Comparison of ENCODE assay signal across 24 cellular contexts in the genomic region with DNA sequence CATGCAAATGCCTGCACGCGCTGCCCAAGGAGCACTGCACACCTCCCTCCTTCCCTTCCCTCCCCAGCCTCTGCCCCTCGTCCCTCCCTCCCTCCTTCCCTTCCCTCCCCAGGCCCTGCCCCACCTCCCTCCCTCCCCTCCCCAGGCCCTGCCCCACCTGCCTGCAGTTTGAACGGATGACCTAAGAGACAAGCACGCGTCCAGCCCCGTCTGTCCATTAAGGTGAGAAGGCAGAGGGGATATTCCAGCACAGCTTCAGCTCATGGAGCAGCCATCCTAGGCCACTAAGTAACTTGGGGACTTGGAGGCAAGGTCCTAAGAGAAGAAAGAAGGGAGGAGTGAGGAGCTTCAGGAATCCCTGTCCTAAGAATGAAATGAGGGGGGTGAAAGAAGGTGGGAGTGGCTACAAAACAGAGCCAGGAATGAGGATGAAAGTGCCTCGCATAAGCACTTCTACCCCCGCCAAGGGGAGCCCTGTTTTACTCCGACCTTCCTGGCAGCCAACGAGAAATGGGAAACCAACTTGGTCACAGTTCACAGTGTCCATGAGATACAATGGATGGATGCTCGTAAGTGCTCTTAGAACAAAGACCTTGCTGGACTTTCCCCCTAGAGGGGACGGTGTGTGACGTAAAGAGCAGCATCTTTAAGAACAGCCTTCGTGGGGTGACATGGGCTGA. TPM values are rescaled to one million over a fixed set of nuclear protein-coding genes. Genes with fewer than 3 reads are reported as not detected.
DNase-seq lines count a peak whose midpoint lies in the region; ATAC-seq, FAIRE-seq and TF ChIP-seq lines count a peak whose summit lies in the region.
"Had no signal": no experiment of that assay in that cellular context is flagged by ENCODE, and none has a peak within 500 bp of the region (broad histone marks: within the 10 kb centered on the region; RNA-seq: fewer than 3 reads in every experiment).

No MANE protein-coding gene starts in this region.

- no peaks in the 10 kb centered on the region for H3K9me3 Mint-ChIP-seq in MCF 10A (ENCODE audit: unreplicated experiment)
- H3K9me3 Mint-ChIP-seq: CD4-positive, alpha-beta T cell had no signal

- DNase-seq in MCF 10A (ENCODE audit: unreplicated experiment) = no peak
- no peak for DNase-seq in mammary epithelial cell
- no peak for DNase-seq in H1 (ENCODE audit: low read depth in 1 of 2, low spot score in 2 of 2)
- no peak for DNase-seq in mesendoderm
- DNase-seq in left cardiac atrium = no peak
- no peak for DNase-seq in mesenchymal stem cell
- DNase-seq: ACHN; Caco-2; CD4-positive, alpha-beta T cell; DMS 273 treated with DMSO at 0.1 percent for 48 hours; DMS79 treated with DMSO at 0.1 percent for 48 hours; NCI-H1105 treated with DMSO at 0.1 percent for 48 hours; NCI-H2029 treated with DMSO at 0.1 percent for 48 hours; NCI-H226; NCI-H524 treated with DMSO at 0.1 percent for 48 hours had no signal

- H2AK5ac ChIP-seq in H1 (ENCODE audit: low read depth, low read length) = 0 out of 2 replicates have a peak overlapping the region, but pooled peaks have one; percentile 32
- no peak overlapping the region for H2AK5ac ChIP-seq in mesendoderm (ENCODE audit: low read length)
- H2AK5ac ChIP-seq in mesenchymal stem cell (ENCODE audit: low read length, severe bottlenecking) = no peak overlapping the region

- TF ChIP-seq EP300 in H1 (IDR thresholded peaks at IDR 0.05; ENCODE audit: borderline replicate concordance in 1 of 2, low read depth in 2 of 2, low read length in 2 of 2) = no peak

- TF ChIP-seq RAD21 in H1 (IDR thresholded peaks at IDR 0.05 in 1 of 2, conservative IDR thresholded peaks at IDR 0.05 in 1 of 2; ENCODE audit: low read depth in 2 of 2, low read length in 2 of 2) = no peak

- BruUV-seq in MCF 10A (replicated peaks; lab: Mats Ljungman, UMichigan) (no TSS peak), mammary epithelial cell (replicated peaks; lab: Mats Ljungman, UMichigan) (no TSS peak)

- H3K4me2 ChIP-seq in mammary epithelial cell (ENCODE audit: insufficient read depth, low read depth, low read length) (no peak overlapping the region), H1 (ENCODE audit: insufficient read depth in 1 of 2, low read depth in 2 of 2, low read length in 2 of 2) (peak overlapping the region; percentile 50 to 70), mesendoderm (ENCODE audit: low read length) (peak overlapping the region; percentile 10), mesenchymal stem cell (ENCODE audit: low read length, poor library complexity, severe bottlenecking) (no peak overlapping the region)
- H3K4me2 ChIP-seq: BLaER1, KMS-11 had no signal

- H3K4ac ChIP-seq in H1 (replicated peaks; ENCODE audit: insufficient read length, low read depth, low read length) = no peak overlapping the region
- no peak overlapping the region for H3K4ac ChIP-seq in mesendoderm (ENCODE audit: low read depth, low read length)
- no peak overlapping the region for H3K4ac ChIP-seq in mesenchymal stem cell (ENCODE audit: low read depth in 1 of 2, low read length in 2 of 2)

- H3K4me3 ChIP-seq in mammary epithelial cell (replicated peaks in 1 of 3; ENCODE audit: insufficient read depth in 1 of 3, low read depth in 2 of 3, low read length in 3 of 3) (no peak overlapping the region), H1 (ENCODE audit: extremely low read depth in 1 of 4, insufficient read depth in 2 of 4, low read depth in 3 of 4, low read length in 4 of 4) (peak overlapping the region in 3 of 4 experiments; percentile 7 to 33 (median 23); a peak in 4 of 8 replicates), mesendoderm (ENCODE audit: low read length) (no peak overlapping the region), mesenchymal stem cell (ENCODE audit: insufficient read depth in 1 of 2, low read depth in 1 of 2, low read length in 2 of 2) (no peak overlapping the region)
- H3K4me3 ChIP-seq: BLaER1, GM12878 had no signal

- peaks cover 5% of the 10 kb centered on the region for H3K23me2 ChIP-seq in H1 (ENCODE audit: low read depth, low read length)

- H2BK15ac ChIP-seq in H1 (ENCODE audit: low read length) = peak overlapping the region; percentile 92; the same call in 1 of the 2 replicates
- no peak overlapping the region for H2BK15ac ChIP-seq in mesendoderm (replicated peaks; ENCODE audit: low read depth)
- H2BK15ac ChIP-seq in mesenchymal stem cell (ENCODE audit: low read depth, poor library complexity, severe bottlenecking) = no peak overlapping the region

- POLR2A ChIA-PET in MCF 10A (lab: Yijun Ruan, JAX) = no interaction called here
- POLR2A ChIA-PET in H1 (lab: Charles Lee; ENCODE audit: partially characterized antibody) = interaction anchor here (1.3 kb wide), 1 partner anchor 12 kb away, joined by 5 read pairs; no protein-coding TSS in a partner anchor

- H2BK120ac ChIP-seq in H1 (replicated peaks; ENCODE audit: low read depth, low read length) = no peak overlapping the region
- no peak overlapping the region for H2BK120ac ChIP-seq in mesendoderm (ENCODE audit: low read depth, low read length)
- no peak overlapping the region for H2BK120ac ChIP-seq in mesenchymal stem cell (ENCODE audit: low read depth, low read length)

- no peak overlapping the region for H3K4me3 Mint-ChIP-seq in MCF 10A (ENCODE audit: unreplicated experiment)
- H3K4me3 Mint-ChIP-seq: CD4-positive, alpha-beta T cell had no signal

- peak; percentile 77 for FAIRE-seq in H1 (lab: Jason Lieb, UNC)
- FAIRE-seq: GM12878, HepG2 had no signal

- TF ChIP-seq POLR2A in H1 (IDR thresholded peaks at IDR 0.05; ENCODE audit: control extremely low read depth in 1 of 2, low read depth in 2 of 2, low read length in 2 of 2) = no peak

- H3K27me3 ChIP-seq in mammary epithelial cell (ENCODE audit: insufficient read depth, low read length) (no peaks in the 10 kb centered on the region), H1 (replicated peaks in 1 of 4; ENCODE audit: control insufficient read depth in 3 of 4, extremely low read depth in 1 of 4, insufficient read depth in 3 of 4, low read length in 3 of 4) (peaks cover 3 to 32% (median 25%) of the 10 kb centered on the region in 4 experiments), mesendoderm (ENCODE audit: insufficient read depth, low read length, poor library complexity) (peaks cover 7% of the 10 kb centered on the region), mesenchymal stem cell (ENCODE audit: control insufficient read depth in 1 of 2, insufficient read depth in 1 of 2, low read length in 2 of 2) (peaks cover 35 to 36% of the 10 kb centered on the region in 2 experiments)
- H3K27me3 ChIP-seq: BLaER1 had no signal

- H4K8ac ChIP-seq in H1 (ENCODE audit: extremely low read depth, insufficient read depth, low read length) (no peak overlapping the region), mesendoderm (ENCODE audit: low read depth, low read length) (no peak overlapping the region), mesenchymal stem cell (ENCODE audit: low read length) (no peak overlapping the region)

- H2BK12ac ChIP-seq in H1 (ENCODE audit: low read depth, low read length) (peak overlapping the region; percentile 82; the same call in 1 of the 2 replicates), mesenchymal stem cell (ENCODE audit: low read length in 2 of 2) (no peak overlapping the region)

- CTCF ChIA-PET in MCF 10A (lab: Yijun Ruan, JAX) = no interaction called here
- CTCF ChIA-PET in mammary epithelial cell (lab: Charles Lee; ENCODE audit: low non-redundant PET) = no interaction called here
- CTCF ChIA-PET in H1 (lab: Charles Lee; ENCODE audit: partially characterized antibody) = interaction anchor here (0.5 to 1.5 kb wide), 6 partner anchors 38 to 116 kb away, joined by 3 to 5 read pairs (median 4); no protein-coding TSS in a partner anchor

- in situ Hi-C loops in mammary epithelial cell (cut with MboI; ENCODE audit: low sequenced_read_pairs in 2 of 2) = no loop called here

- H3K36me3 ChIP-seq in mammary epithelial cell (ENCODE audit: insufficient read depth, low read length) = no peaks in the 10 kb centered on the region
- H3K36me3 ChIP-seq in H1 (ENCODE audit: control insufficient read depth in 2 of 4, insufficient read depth in 4 of 4, low read length in 3 of 4) = no peaks in the 10 kb centered on the region
- no peaks in the 10 kb centered on the region for H3K36me3 ChIP-seq in mesendoderm (ENCODE audit: control insufficient read depth, insufficient read depth, low read length)
- H3K36me3 ChIP-seq in mesenchymal stem cell (ENCODE audit: control insufficient read depth in 1 of 2, insufficient read depth in 2 of 2, low read depth in 1 of 2, low read length in 2 of 2) = no peaks in the 10 kb centered on the region
- H3K36me3 ChIP-seq: BLaER1 had no signal

- H3K27me3 Mint-ChIP-seq in MCF 10A (ENCODE audit: insufficient read depth, unreplicated experiment) = no peaks in the 10 kb centered on the region

- H2BK20ac ChIP-seq in H1 (ENCODE audit: low read length) = peak overlapping the region; percentile 76

- dilution Hi-C loops in mammary epithelial cell (cut with HindIII; ENCODE audit: low sequenced_read_pairs) = no loop called here

- no peaks in the 10 kb centered on the region for H3K79me2 ChIP-seq in mammary epithelial cell (ENCODE audit: insufficient read depth, low read length)
- H3K79me2 ChIP-seq in H1 (ENCODE audit: control insufficient read depth in 1 of 2, insufficient read depth in 2 of 2, low read length in 2 of 2) = no peaks in the 10 kb centered on the region
- no peaks in the 10 kb centered on the region for H3K79me2 ChIP-seq in mesendoderm (ENCODE audit: control insufficient read depth, insufficient read depth, low read length)

- H3K27ac Mint-ChIP-seq in MCF 10A (ENCODE audit: low read depth, unreplicated experiment) = peak overlapping the region; percentile 74
- H3K27ac Mint-ChIP-seq: CD4-positive, alpha-beta T cell had no signal

- 86% methylated on average over 10 of the region's 15 CpGs for WGBS in mammary epithelial cell (ENCODE audit: low coverage, missing lambda C conversion rate)
- WGBS in H1 (ENCODE audit: extremely low coverage in 1 of 2, insufficient coverage in 1 of 2, insufficient read length in 1 of 2, insufficient replicate concordance in 2 of 2, low coverage in 1 of 2, low lambda C conversion rate in 2 of 2, missing lambda C conversion rate in 1 of 2), 2 experiments = 40% methylated on average over 14 of the region's 15 CpGs; no CpG with 5 or more reads in 1 of the 2 experiments
- no CpG with 5 or more reads among the region's 15 CpGs for WGBS in mesendoderm (ENCODE audit: extremely low coverage, insufficient coverage, low lambda C conversion rate)
- WGBS in mesenchymal stem cell = 50% methylated on average over 14 of the region's 15 CpGs

- H3K4me1 Mint-ChIP-seq in MCF 10A (ENCODE audit: insufficient read depth, unreplicated experiment) = no peaks in the 10 kb centered on the region

- H3K14ac ChIP-seq in H1 (ENCODE audit: insufficient read length) (no peak overlapping the region), mesenchymal stem cell (ENCODE audit: low read length in 2 of 2) (no peak overlapping the region)

- H3K18ac ChIP-seq in H1 (ENCODE audit: extremely low read depth, low read length) (peak overlapping the region; percentile 49; the same call in 1 of the 2 replicates), mesendoderm (ENCODE audit: low read length) (no peak overlapping the region), mesenchymal stem cell (ENCODE audit: low read depth in 1 of 2, low read length in 2 of 2) (no peak overlapping the region)

- H2AFZ ChIP-seq in mammary epithelial cell (ENCODE audit: low read depth, low read length) (no peak overlapping the region), H1 (ENCODE audit: low read length) (peak overlapping the region; percentile 72; the same call in 1 of the 2 replicates), mesenchymal stem cell (ENCODE audit: low read depth, low read length) (no peak overlapping the region)

- H3K27ac ChIP-seq in mammary epithelial cell (ENCODE audit: insufficient read depth, low read depth, low read length) (no peak overlapping the region), H1 (ENCODE audit: low read depth, low read length) (no peak overlapping the region), mesendoderm (ENCODE audit: low read depth, low read length) (no peak overlapping the region), mesenchymal stem cell (ENCODE audit: low read length, poor library complexity, severe bottlenecking) (no peak overlapping the region)
- H3K27ac ChIP-seq: 22Rv1, BLaER1, KMS-11 had no signal

- H2BK5ac ChIP-seq in H1 (ENCODE audit: low read depth, low read length) (no peak overlapping the region; the same call in 1 of the 2 replicates), mesendoderm (ENCODE audit: low read length) (no peak overlapping the region), mesenchymal stem cell (ENCODE audit: low read depth, low read length, poor library complexity, severe bottlenecking) (no peak overlapping the region)

- H3K36me3 Mint-ChIP-seq in MCF 10A (ENCODE audit: insufficient read depth, unreplicated experiment) = no peaks in the 10 kb centered on the region

- no peaks in the 10 kb centered on the region for H3K79me1 ChIP-seq in H1 (ENCODE audit: low read depth, low read length)
- H3K79me1 ChIP-seq in mesendoderm (ENCODE audit: low read length) = no peaks in the 10 kb centered on the region
- no peaks in the 10 kb centered on the region for H3K79me1 ChIP-seq in mesenchymal stem cell (replicated peaks; ENCODE audit: low read length, poor library complexity, severe bottlenecking)

- TF ChIP-seq CTCF in MCF 10A (IDR thresholded peaks at IDR 0.05; ENCODE audit: unreplicated experiment) = no peak
- TF ChIP-seq CTCF in mammary epithelial cell (conservative IDR thresholded peaks at IDR 0.05 in 1 of 2, IDR thresholded peaks at IDR 0.05 in 1 of 2; ENCODE audit: extremely low read depth in 1 of 2, insufficient read depth in 1 of 2, low read depth in 1 of 2, low read length in 2 of 2) = no peak
- TF ChIP-seq CTCF in H1 (IDR thresholded peaks at IDR 0.05; ENCODE audit: control extremely low read depth in 1 of 3, insufficient read depth in 1 of 3, low read depth in 1 of 3, low read length in 3 of 3) = no peak

- H3K9me3 ChIP-seq in mammary epithelial cell (replicated peaks; ENCODE audit: insufficient read depth, low read length) = no peaks in the 10 kb centered on the region
- no peaks in the 10 kb centered on the region for H3K9me3 ChIP-seq in H1 (ENCODE audit: insufficient read depth in 2 of 2, low read depth in 1 of 2, low read length in 1 of 2)
- no peaks in the 10 kb centered on the region for H3K9me3 ChIP-seq in mesenchymal stem cell (ENCODE audit: control insufficient read depth, low read length)
- H3K9me3 ChIP-seq: BLaER1, Caco-2 had no signal

- H3K56ac ChIP-seq in H1 (replicated peaks; ENCODE audit: insufficient read length, low read depth, low read length) = no peak overlapping the region
- no peak overlapping the region for H3K56ac ChIP-seq in mesendoderm (ENCODE audit: low read length)

- H3K4me1 ChIP-seq in mammary epithelial cell (ENCODE audit: insufficient read depth, low read length) = peaks cover 6% of the 10 kb centered on the region
- peaks cover 21 to 34% (median 26%) of the 10 kb centered on the region in 4 experiments for H3K4me1 ChIP-seq in H1 (replicated peaks in 1 of 4; ENCODE audit: control insufficient read depth in 3 of 4, insufficient read depth in 4 of 4, low read length in 3 of 4)
- peaks cover 2% of the 10 kb centered on the region for H3K4me1 ChIP-seq in mesendoderm (ENCODE audit: control insufficient read depth, low read depth, low read length)
- H3K4me1 ChIP-seq in mesenchymal stem cell (ENCODE audit: control insufficient read depth, insufficient read depth, low read depth, low read length) = peaks cover 10% of the 10 kb centered on the region
- H3K4me1 ChIP-seq: Caco-2 had no signal

- H4K5ac ChIP-seq in H1 (ENCODE audit: insufficient read length, low read depth, low read length) = no peak overlapping the region
- H4K5ac ChIP-seq in mesendoderm (ENCODE audit: low read length) = no peak overlapping the region

- no peak overlapping the region for H3K9ac ChIP-seq in mammary epithelial cell (ENCODE audit: insufficient read depth, low read length)
- no peak overlapping the region; a peak in 1 of 7 replicates for H3K9ac ChIP-seq in H1 (replicated peaks in 1 of 4; ENCODE audit: extremely low read depth in 1 of 4, low read depth in 3 of 4, low read length in 3 of 4)
- H3K9ac ChIP-seq in mesendoderm (ENCODE audit: low read length) = no peak overlapping the region
- no peak overlapping the region for H3K9ac ChIP-seq in mesenchymal stem cell (ENCODE audit: low read length)
- H3K9ac ChIP-seq: BLaER1, KMS-11 had no signal

- H4K91ac ChIP-seq in H1 (replicated peaks; ENCODE audit: insufficient read length, low read length) (no peak overlapping the region), mesenchymal stem cell (ENCODE audit: low read length) (no peak overlapping the region)

- no peak for ATAC-seq in activated CD4-positive, CD25-positive, alpha-beta regulatory T cell treated with anti-CD3 and anti-CD28 coated beads, Interleukin-2, amount 50 U/mL, for 24 hours
- ATAC-seq in HG02759 (IDR thresholded peaks at IDR 0.05; ENCODE audit: unreplicated experiment) (no peak), left cardiac atrium (no peak)
- ATAC-seq: GM12878, HepG2, Right ventricle myocardium inferior had no signal

- H4K20me1 ChIP-seq in mammary epithelial cell (ENCODE audit: insufficient read depth, low read length) = no peaks in the 10 kb centered on the region
- H4K20me1 ChIP-seq in H1 (replicated peaks in 1 of 2; ENCODE audit: control insufficient read depth in 1 of 2, insufficient read depth in 2 of 2, low read length in 2 of 2) = no peaks in the 10 kb centered on the region
- H4K20me1 ChIP-seq: BLaER1 had no signal

- intact Hi-C loops in MCF 10A (cut with micrococcal nuclease) = no loop called here
- intact Hi-C loops in mammary epithelial cell (cut with micrococcal nuclease) = no loop called here
- intact Hi-C loops in left cardiac atrium (cut with DNase I) = no loop called here

- H3K23ac ChIP-seq in H1 (ENCODE audit: insufficient read length) (no peak overlapping the region), mesendoderm (ENCODE audit: low read length) (no peak overlapping the region), mesenchymal stem cell (ENCODE audit: low read length in 2 of 2) (no peak overlapping the region)

RNA-seq across cellular contexts. Expression of gene EFHD2, which starts 21.3 kb away (rescaled TPM):
- total RNA-seq in MCF 10A (2022) (45.1 and 48.5 TPM in 2 replicates), mammary epithelial cell (10 to 100 TPM; 17.8 to 56.2 TPM), left cardiac atrium (10 to 100 TPM; 19.1 to 24.0 TPM)
- polyA plus RNA-seq in mammary epithelial cell (61.9 TPM), H1 (2011; rRNA removed) (24.4 and 30.8 TPM in 2 replicates)
- 17.1 TPM for polyA minus RNA-seq in mammary epithelial cell
- 23.5 and 25.1 TPM in 2 replicates for total RNA-seq in H1 (2021; fragmentation: NEBNext Ultra II Directional; extraction: Animal tissue kit (Norgen Biotek cat#: 25700))
- polyA plus RNA-seq in H1 (2011; cell fraction: cytosol; rRNA removed) = 24.6 TPM
- 22.1 TPM for polyA plus RNA-seq in H1 (2011; cell fraction: nucleus; rRNA removed)
- polyA plus RNA-seq in H1 (2012, experiment 1 of 2) = 16.3 to 23.1 TPM (median 20.7 TPM) in 4 replicates
- polyA plus RNA-seq in H1 (2012, experiment 2 of 2) = 23.1 TPM
- 16.3 TPM for polyA plus RNA-seq in H1 (2013, experiment 1 of 2)
- polyA plus RNA-seq in H1 (2013, experiment 2 of 2) = 16.6 TPM
- polyA minus RNA-seq in H1 (2011; rRNA and poly(A)+ RNA removed) = 4.3 and 4.8 TPM in 2 replicates
- 16.7 TPM for polyA minus RNA-seq in H1 (2011; cell fraction: cytosol; rRNA and poly(A)+ RNA removed)
- 5.9 TPM for polyA minus RNA-seq in H1 (2011; cell fraction: nucleus; rRNA and poly(A)+ RNA removed)
- polyA plus RNA-seq in mesendoderm (2013, experiment 1 of 2) = 9.0 TPM
- 9.2 TPM for polyA plus RNA-seq in mesendoderm (2013, experiment 2 of 2)
- polyA plus RNA-seq in mesenchymal stem cell (2013, experiment 1 of 2) = 46.3 TPM
- 45.6 TPM for polyA plus RNA-seq in mesenchymal stem cell (2013, experiment 2 of 2)

RNA-seq across cellular contexts. Expression of gene CTRC, which starts 49.9 kb away (rescaled TPM):
- total RNA-seq in MCF 10A (2022) (not detected in 2 replicates), mammary epithelial cell (not detected), left cardiac atrium (not detected)
- polyA plus RNA-seq in mammary epithelial cell (not detected), H1 (2011; rRNA removed) (not detected in 2 replicates)
- polyA minus RNA-seq in mammary epithelial cell = not detected
- 0.09 TPM in 1 of 2 replicates, not detected in the other for total RNA-seq in H1 (2021; fragmentation: NEBNext Ultra II Directional; extraction: Animal tissue kit (Norgen Biotek cat#: 25700))
- not detected for polyA plus RNA-seq in H1 (2011; cell fraction: cytosol; rRNA removed)
- polyA plus RNA-seq in H1 (2011; cell fraction: nucleus; rRNA removed) = not detected
- polyA plus RNA-seq in H1 (2012, experiment 1 of 2) = not detected in 4 replicates
- polyA plus RNA-seq in H1 (2012, experiment 2 of 2) = not detected
- not detected for polyA plus RNA-seq in H1 (2013, experiment 1 of 2)
- polyA plus RNA-seq in H1 (2013, experiment 2 of 2) = 0.29 TPM
- not detected in 2 replicates for polyA minus RNA-seq in H1 (2011; rRNA and poly(A)+ RNA removed)
- not detected for polyA minus RNA-seq in H1 (2011; cell fraction: cytosol; rRNA and poly(A)+ RNA removed)
- not detected for polyA minus RNA-seq in H1 (2011; cell fraction: nucleus; rRNA and poly(A)+ RNA removed)
- not detected for polyA plus RNA-seq in mesendoderm (2013, experiment 1 of 2)
- not detected for polyA plus RNA-seq in mesendoderm (2013, experiment 2 of 2)
- 0.08 TPM for polyA plus RNA-seq in mesenchymal stem cell (2013, experiment 1 of 2)
- polyA plus RNA-seq in mesenchymal stem cell (2013, experiment 2 of 2) = not detected
- total RNA-seq: Caco-2, HepG2, Right ventricle myocardium inferior, SK-MEL-5 had no signal
- polyA plus RNA-seq: HepG2 had no signal

Comparison
In these comparisons a context has a peak if more than half of its experiments do, and no peak if none do; other contexts are left out.
1. H3K4me2 ChIP-seq: peak in H1 (2 of 2) and mesendoderm (single experiment); none in mammary epithelial cell (single experiment) and mesenchymal stem cell (single experiment).
2. H3K4me3 ChIP-seq: peak in H1 (3 of 4); none in mammary epithelial cell (0 of 3), mesendoderm (single experiment) and mesenchymal stem cell (0 of 2).